8 cellular contexts compared by ENCODE assay signal in the genomic region with DNA sequence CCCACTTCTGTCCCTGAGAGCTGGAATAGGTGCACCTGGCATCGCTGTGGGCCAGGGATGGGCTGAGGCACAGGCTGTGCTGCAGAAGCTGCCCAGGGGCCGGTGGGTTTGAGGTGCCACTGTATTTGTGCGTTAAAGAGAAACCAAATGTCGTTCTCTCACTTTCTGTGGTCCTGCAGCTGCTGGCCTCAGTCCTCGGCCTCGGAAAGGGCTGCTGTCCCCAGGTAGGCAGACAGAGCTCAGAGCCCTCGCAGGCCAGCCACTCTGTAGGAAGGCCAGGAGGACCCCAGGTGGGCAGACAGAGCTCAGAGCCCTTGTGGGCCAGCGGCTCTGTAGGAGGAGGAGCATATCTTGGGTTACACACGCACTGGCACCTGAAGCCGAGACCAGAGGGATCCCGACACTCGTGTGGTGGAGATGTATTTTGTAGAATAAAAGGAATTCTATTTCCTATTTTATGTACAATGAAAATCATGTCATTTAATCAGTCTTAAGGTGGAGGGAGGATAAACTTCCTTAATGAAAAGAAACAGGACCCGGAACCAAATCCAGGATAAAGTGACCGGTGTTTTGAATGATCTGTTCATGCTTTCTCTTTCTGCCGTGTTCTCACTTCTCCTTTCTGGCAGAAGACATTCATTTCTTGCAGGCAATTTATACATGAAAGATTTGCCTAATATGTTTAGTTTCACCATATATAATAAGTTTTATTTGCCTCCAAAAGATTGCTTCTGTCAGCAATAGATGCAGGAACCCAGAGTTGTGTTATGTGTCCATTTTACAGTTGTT. TPM values are rescaled to one million over a fixed set of nuclear protein-coding genes. Genes with fewer than 3 reads are reported as not detected.
DNase-seq lines count a peak whose midpoint lies in the region; ATAC-seq and TF ChIP-seq lines count a peak whose summit lies in the region.

No MANE protein-coding gene starts in this region.

- intact Hi-C loops in mucosa of descending colon (cut with DNase I, micrococcal nuclease): no loop called here

- H3K4me2 ChIP-seq in skeletal muscle satellite cell (ENCODE audit: low read length): peak overlapping the region; percentile 80

- ATAC-seq in GM19438 (IDR thresholded peaks at IDR 0.05; ENCODE audit: low read depth, unreplicated experiment) (peak; percentile 56), HG03442 (IDR thresholded peaks at IDR 0.05; ENCODE audit: unreplicated experiment) (peak; percentile 47), mucosa of descending colon (no peak)

- H3K9me3 ChIP-seq in skeletal muscle satellite cell (replicated peaks; ENCODE audit: low read length): no peaks in the 10 kb centered on the region
- H3K9me3 ChIP-seq in effector memory CD4-positive, alpha-beta T cell (ENCODE audit: control insufficient read depth, low read length): no peaks in the 10 kb centered on the region
- H3K9me3 ChIP-seq in mucosa of descending colon: no peaks in the 10 kb centered on the region

- no peaks in the 10 kb centered on the region for H3K36me3 ChIP-seq in skeletal muscle satellite cell (ENCODE audit: insufficient read depth, low read length)
- no peaks in the 10 kb centered on the region for H3K36me3 ChIP-seq in effector memory CD4-positive, alpha-beta T cell (ENCODE audit: control insufficient read depth, insufficient read depth, low read length)
- H3K36me3 ChIP-seq in mucosa of descending colon (ENCODE audit: low read depth): no peaks in the 10 kb centered on the region

- no peaks in the 10 kb centered on the region for H3K27me3 ChIP-seq in skeletal muscle satellite cell (ENCODE audit: control insufficient read depth, insufficient read depth, low read length)
- H3K27me3 ChIP-seq in effector memory CD4-positive, alpha-beta T cell (replicated peaks; ENCODE audit: control insufficient read depth, insufficient read depth, low read length, poor library complexity, severe bottlenecking): no peaks in the 10 kb centered on the region

- H3K4me3 ChIP-seq in choroid plexus epithelial cell (ENCODE audit: low read depth, low read length) (peak overlapping the region; percentile 53), skeletal muscle satellite cell (ENCODE audit: low read length) (peak overlapping the region; percentile 59), mucosa of descending colon (no peak overlapping the region)
- no peak overlapping the region for H3K4me3 ChIP-seq in effector memory CD4-positive, alpha-beta T cell (ENCODE audit: insufficient read depth, low read depth, low read length, poor library complexity, severe bottlenecking)

- TF ChIP-seq CTCF in choroid plexus epithelial cell (conservative IDR thresholded peaks at IDR 0.05; ENCODE audit: low read depth, low read length) (no peak), mucosa of descending colon (IDR thresholded peaks at IDR 0.05) (no peak)

- H3K4me1 ChIP-seq in skeletal muscle satellite cell (ENCODE audit: control insufficient read depth, insufficient read depth, low read length) (peaks cover 25% of the 10 kb centered on the region), mucosa of descending colon (ENCODE audit: low read depth) (peaks cover 6% of the 10 kb centered on the region)
- H3K4me1 ChIP-seq in effector memory CD4-positive, alpha-beta T cell (ENCODE audit: control insufficient read depth, insufficient read depth, low read length, poor library complexity, severe bottlenecking): no peaks in the 10 kb centered on the region

- H3K9ac ChIP-seq in skeletal muscle satellite cell (ENCODE audit: low read depth, low read length): peak overlapping the region; percentile 83

- DNase-seq in choroid plexus epithelial cell (ENCODE audit: low read depth): no peak
- DNase-seq in HUDEP-2 (lab: John Stamatoyannopoulos, UW; ENCODE audit: unreplicated experiment in 76 of 76): no peak
- DNase-seq in effector memory CD4-positive, alpha-beta T cell: no peak
- DNase-seq in COR-L47 (lab: John Stamatoyannopoulos, UW): no peak
- DNase-seq in mucosa of descending colon: no peak

- no peak overlapping the region for H3K27ac ChIP-seq in effector memory CD4-positive, alpha-beta T cell (ENCODE audit: insufficient read depth, low read length, poor library complexity, severe bottlenecking)

RNA-seq across cellular contexts. Expression of a gene that starts 54.4 kb away (rescaled TPM):
- not detected in 2 replicates for total RNA-seq in skeletal muscle satellite cell (2012; rRNA removed)
- under 1 TPM in 1 of 3 donors, not detected in 2; 0.95 TPM for total RNA-seq in mucosa of descending colon

Comparison
In these comparisons a context has a peak if more than half of its experiments do, and no peak if none do; other contexts are left out.
1. H3K4me3 ChIP-seq: peak in choroid plexus epithelial cell (single experiment) and skeletal muscle satellite cell (single experiment); none in effector memory CD4-positive, alpha-beta T cell (single experiment) and mucosa of descending colon (single experiment).